Comparison of ENCODE assay signal across 8 cellular contexts in genomic region chr5:145975361-145976066, GRCh38. TPM values are rescaled to one million over a fixed set of nuclear protein-coding genes. Genes with fewer than 3 reads are reported as not detected.
A peak's percentile ranks its signal among the peaks of the same experiment; 100 is the strongest.
DNase-seq lines count a peak whose midpoint lies in the region; ATAC-seq and TF ChIP-seq lines count a peak whose summit lies in the region.

No MANE protein-coding gene starts in this region.

- in situ Hi-C loops in Caki2 (cut with HindIII; ENCODE audit: low pct_unique_long_range_greater_than_20kb, low sequenced_read_pairs), result no loop called here

- H3K36me3 Mint-ChIP-seq in nephron progenitor cell (ENCODE audit: low read depth), result peaks cover 4% of the 10 kb centered on the region
- no peaks in the 10 kb centered on the region for H3K36me3 Mint-ChIP-seq in activated T-helper 1 cell treated with anti-CD3 and anti-CD28 coated beads, Interleukin-12 subunit alpha, Interleukin-12 subunit beta, Interleukin-2, Interleukin-4 antibody, amounts not matched to agents 30 ng/mL and 10 ng/mL and 1 ng/mL, durations not matched to agents 14 hours and 24 hours and 36 hours (ENCODE audit: low read depth)

- no peaks in the 10 kb centered on the region for H3K4me1 Mint-ChIP-seq in nephron progenitor cell
- no peaks in the 10 kb centered on the region for H3K4me1 Mint-ChIP-seq in activated T-helper 1 cell treated with anti-CD3 and anti-CD28 coated beads, Interleukin-12 subunit alpha, Interleukin-12 subunit beta, Interleukin-2, Interleukin-4 antibody, amounts not matched to agents 30 ng/mL and 10 ng/mL and 1 ng/mL, durations not matched to agents 14 hours and 24 hours and 36 hours (ENCODE audit: low read depth)

- peaks cover 6% of the 10 kb centered on the region for H3K9me3 Mint-ChIP-seq in nephron progenitor cell
- peaks cover 11% of the 10 kb centered on the region for H3K9me3 Mint-ChIP-seq in activated T-helper 1 cell treated with anti-CD3 and anti-CD28 coated beads, Interleukin-12 subunit alpha, Interleukin-12 subunit beta, Interleukin-2, Interleukin-4 antibody, amounts not matched to agents 30 ng/mL and 10 ng/mL and 1 ng/mL, durations not matched to agents 14 hours and 24 hours and 36 hours

- H3K27me3 Mint-ChIP-seq in nephron progenitor cell (ENCODE audit: low read depth, poor library complexity), result no peaks in the 10 kb centered on the region
- peaks cover 2% of the 10 kb centered on the region for H3K27me3 Mint-ChIP-seq in activated T-helper 1 cell treated with anti-CD3 and anti-CD28 coated beads, Interleukin-12 subunit alpha, Interleukin-12 subunit beta, Interleukin-2, Interleukin-4 antibody, amounts not matched to agents 30 ng/mL and 10 ng/mL and 1 ng/mL, durations not matched to agents 14 hours and 24 hours and 36 hours (ENCODE audit: insufficient read depth)

- H3K4me3 Mint-ChIP-seq in nephron progenitor cell, result no peak overlapping the region
- H3K4me3 Mint-ChIP-seq in activated T-helper 1 cell treated with anti-CD3 and anti-CD28 coated beads, Interleukin-12 subunit alpha, Interleukin-12 subunit beta, Interleukin-2, Interleukin-4 antibody, amounts not matched to agents 30 ng/mL and 10 ng/mL and 1 ng/mL, durations not matched to agents 14 hours and 24 hours and 36 hours, result no peak overlapping the region

- peak; percentile 33 for ATAC-seq in HG02623 (IDR thresholded peaks at IDR 0.05; ENCODE audit: unreplicated experiment)

- no peak overlapping the region for H3K27ac Mint-ChIP-seq in nephron progenitor cell
- H3K27ac Mint-ChIP-seq in activated T-helper 1 cell treated with anti-CD3 and anti-CD28 coated beads, Interleukin-12 subunit alpha, Interleukin-12 subunit beta, Interleukin-2, Interleukin-4 antibody, amounts not matched to agents 30 ng/mL and 10 ng/mL and 1 ng/mL, durations not matched to agents 14 hours and 24 hours and 36 hours, result no peak overlapping the region

- TF ChIP-seq CTCF in nephron progenitor cell (IDR thresholded peaks at IDR 0.05), result no peak

- DNase-seq in Caki2 (ENCODE audit: low read depth), result peak; percentile 94
- peak; percentile 39 for DNase-seq in T1000 (lab: John Stamatoyannopoulos, UW)
- peak; percentile 67 for DNase-seq in left kidney (ENCODE audit: low read depth, low spot score)
- no peak for DNase-seq in NCI-H2081 treated with DMSO at 0.1 percent for 48 hours (lab: John Stamatoyannopoulos, UW)
- no peak for DNase-seq in iPS-NIHi7 (ENCODE audit: extremely low spot score)
- DNase-seq in nephron progenitor cell, result no peak
- DNase-seq in activated T-helper 1 cell treated with anti-CD3 and anti-CD28 coated beads, Interleukin-12 subunit alpha, Interleukin-12 subunit beta, Interleukin-2, Interleukin-4 antibody, amounts not matched to agents 30 ng/mL and 10 ng/mL and 1 ng/mL, durations not matched to agents 14 hours and 24 hours and 36 hours (ENCODE audit: low spot score), result no peak

- intact Hi-C loops in activated T-helper 1 cell treated with anti-CD3 and anti-CD28 coated beads, Interleukin-12 subunit alpha, Interleukin-12 subunit beta, Interleukin-2, Interleukin-4 antibody, amounts not matched to agents 30 ng/mL and 10 ng/mL and 1 ng/mL, durations not matched to agents 14 hours and 24 hours and 36 hours (cut with micrococcal nuclease), result loop anchor here (5.0 kb wide), 1 partner anchor 148 kb away; no protein-coding TSS in a partner anchor

RNA-seq across cellular contexts. Expression of gene SH3RF2, which starts 39.1 kb away (rescaled TPM):
- total RNA-seq in Caki2 (2014; rRNA removed; shearing (Covaris generic); ENCODE audit: low replicate concordance), result 4.0 and 11.0 TPM in 2 replicates
- 0.18 TPM in 1 of 2 replicates, not detected in the other for total RNA-seq in activated T-helper 1 cell treated with anti-CD3 and anti-CD28 coated beads, Interleukin-12 subunit alpha, Interleukin-12 subunit beta, Interleukin-2, Interleukin-4 antibody, amounts not matched to agents 30 ng/mL and 10 ng/mL and 1 ng/mL, durations not matched to agents 14 hours and 24 hours and 36 hours

Comparison
In these comparisons a context has a peak if more than half of its experiments do, and no peak if none do; other contexts are left out.
1. DNase-seq: peak in Caki2 (single experiment), T1000 (single experiment) and left kidney (single experiment); none in NCI-H2081 treated with DMSO at 0.1 percent for 48 hours (single experiment), iPS-NIHi7 (single experiment), nephron progenitor cell (single experiment) and activated T-helper 1 cell treated with anti-CD3 and anti-CD28 coated beads, Interleukin-12 subunit alpha, Interleukin-12 subunit beta, Interleukin-2, Interleukin-4 antibody, amounts not matched to agents 30 ng/mL and 10 ng/mL and 1 ng/mL, durations not matched to agents 14 hours and 24 hours and 36 hours (single experiment).